ENCODE assay signal across 9 cellular contexts in the genomic region with DNA sequence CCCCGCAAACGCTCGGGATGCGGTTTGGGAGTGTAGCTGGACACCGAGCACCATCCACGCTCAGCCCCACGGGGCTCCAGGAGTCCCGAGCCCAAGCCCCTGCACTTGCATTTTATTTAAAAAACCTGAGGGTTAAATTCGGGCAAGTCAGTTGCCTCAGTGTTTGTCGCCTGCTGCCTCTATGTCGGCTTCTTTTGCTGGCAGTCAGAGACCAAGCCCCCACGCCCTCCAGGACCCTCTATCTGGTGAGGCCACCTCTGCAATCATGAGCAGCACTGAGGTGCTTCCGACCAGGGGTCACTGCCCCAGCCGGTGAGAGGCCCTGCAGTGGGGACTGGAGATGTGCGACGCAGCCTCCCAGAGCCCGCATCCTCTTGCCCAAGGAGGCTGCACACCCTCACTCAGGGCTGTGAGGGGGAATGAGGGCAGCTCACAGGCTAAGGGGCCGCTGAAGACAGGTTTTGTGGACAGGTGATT. TPM values are rescaled to one million over a fixed set of nuclear protein-coding genes. Genes with fewer than 3 reads are reported as not detected.
DNase-seq lines count a peak whose midpoint lies in the region; ATAC-seq, FAIRE-seq and TF ChIP-seq lines count a peak whose summit lies in the region.
"Had no signal": no experiment of that assay in that cellular context is flagged by ENCODE, and none has a peak within 500 bp of the region (broad histone marks: within the 10 kb centered on the region; RNA-seq: fewer than 3 reads in every experiment).

No MANE protein-coding gene starts in this region.

- H3K4me1 ChIP-seq in skeletal muscle satellite cell (ENCODE audit: control insufficient read depth, insufficient read depth, low read length) = peaks cover 9% of the 10 kb centered on the region

- no peaks in the 10 kb centered on the region for H3K36me3 ChIP-seq in skeletal muscle satellite cell (ENCODE audit: insufficient read depth, low read length)
- H3K36me3 ChIP-seq: adrenal gland had no signal

- TF ChIP-seq CTCF in WI38 (IDR thresholded peaks at IDR 0.05; ENCODE audit: low read depth, low read length) = no peak

- H3K4me2 ChIP-seq in skeletal muscle satellite cell (ENCODE audit: low read length) = peak overlapping the region; percentile 91

- H3K4me3 ChIP-seq in WI38 (ENCODE audit: low read depth, low read length) (peak overlapping the region; percentile 46; the same call in 1 of the 2 replicates), iPS-18c (ENCODE audit: insufficient read depth, low read depth, low read length) (peak overlapping the region; percentile 60), skeletal muscle satellite cell (ENCODE audit: low read length) (peak overlapping the region; percentile 67)

- no peak for TF ChIP-seq POLR2A in GM12892 (IDR thresholded peaks at IDR 0.05; ENCODE audit: low read depth, low read length)

- H3K9me3 ChIP-seq in iPS-18c (ENCODE audit: control insufficient read depth, insufficient read depth, low read length) (no peaks in the 10 kb centered on the region), skeletal muscle satellite cell (replicated peaks; ENCODE audit: low read length) (no peaks in the 10 kb centered on the region)
- H3K9me3 ChIP-seq: adrenal gland had no signal

- no peak for ATAC-seq in activated CD4-positive, CD25-positive, alpha-beta regulatory T cell treated with anti-CD3 and anti-CD28 coated beads, Interleukin-2, amount 50 U/mL, for 24 hours
- ATAC-seq in GM18520 (IDR thresholded peaks at IDR 0.05; ENCODE audit: unreplicated experiment) = no peak

- H3K9ac ChIP-seq in skeletal muscle satellite cell (ENCODE audit: low read depth, low read length) = no peak overlapping the region

- peak; percentile 4 for DNase-seq in GM12892 (ENCODE audit: insufficient read length)
- DNase-seq in UCSD-AML1 (lab: John Stamatoyannopoulos, UW; ENCODE audit: unreplicated experiment) = no peak
- DNase-seq: Karpas-422 had no signal

- H3K27me3 ChIP-seq in skeletal muscle satellite cell (ENCODE audit: control insufficient read depth, insufficient read depth, low read length) = peaks cover 54% of the 10 kb centered on the region
- H3K27me3 ChIP-seq: adrenal gland had no signal

- FAIRE-seq in GM12892 (lab: Jason Lieb, UNC) = no peak

RNA-seq across cellular contexts. Expression of a gene that starts 13.3 kb away (rescaled TPM):
- polyA plus RNA-seq in GM12892 (2012; ENCODE audit: missing spikeins) = 6.1 TPM
- total RNA-seq in skeletal muscle satellite cell (2012; rRNA removed) = 4.6 and 5.0 TPM in 2 replicates
